In genomic region chr5:81752644-81752963, GRCh38 we compare ENCODE assay signal across 13 cellular contexts. TPM values are rescaled to one million over a fixed set of nuclear protein-coding genes. Genes with fewer than 3 reads are reported as not detected.
DNase-seq lines count a peak whose midpoint lies in the region; ATAC-seq and TF ChIP-seq lines count a peak whose summit lies in the region.
"Had no signal": no experiment of that assay in that cellular context is flagged by ENCODE, and none has a peak within 500 bp of the region (broad histone marks: within the 10 kb centered on the region; RNA-seq: fewer than 3 reads in every experiment).

No MANE protein-coding gene starts in this region.

- H3F3A ChIP-seq in PC-3 (ENCODE audit: low read length, unreplicated experiment): no peaks in the 10 kb centered on the region

- no peak overlapping the region for H2BK12ac ChIP-seq in neuronal stem cell (ENCODE audit: low read length)

- H4K91ac ChIP-seq in neuronal stem cell (ENCODE audit: low read depth, low read length, poor library complexity): no peak overlapping the region

- peak overlapping the region; percentile 86 for H3K4me3 Mint-ChIP-seq in activated naive CD4-positive, alpha-beta T cell treated with anti-CD3 and anti-CD28 coated beads for 36 hours
- peak overlapping the region; percentile 69 for H3K4me3 Mint-ChIP-seq in activated T-helper 1 cell treated with anti-CD3 and anti-CD28 coated beads, Interleukin-12 subunit alpha, Interleukin-12 subunit beta, Interleukin-2, Interleukin-4 antibody, amounts not matched to agents 30 ng/mL and 10 ng/mL and 1 ng/mL, durations not matched to agents 14 hours and 24 hours and 36 hours
- no peak overlapping the region for H3K4me3 Mint-ChIP-seq in mesothelial cell of epicardium

- H3K27ac ChIP-seq in tibial artery (peak overlapping the region; percentile 98 to 99), PC-3 (ENCODE audit: low read length) (no peak overlapping the region), neuronal stem cell (replicated peaks; ENCODE audit: low read length) (no peak overlapping the region)

- no peak for DNase-seq in activated naive CD4-positive, alpha-beta T cell treated with anti-CD3 and anti-CD28 coated beads for 36 hours
- DNase-seq in activated naive CD4-positive, alpha-beta T cell treated with anti-CD3 and anti-CD28 coated beads, Interleukin-2, amount 50 U/mL, for 16 hours: no peak
- DNase-seq in activated T-helper 1 cell treated with anti-CD3 and anti-CD28 coated beads, Interleukin-12 subunit alpha, Interleukin-12 subunit beta, Interleukin-2, Interleukin-4 antibody, amounts not matched to agents 30 ng/mL and 10 ng/mL and 1 ng/mL, durations not matched to agents 14 hours and 24 hours and 36 hours (ENCODE audit: low spot score): no peak
- DNase-seq in mesothelial cell of epicardium (ENCODE audit: low spot score in 2 of 2, unreplicated experiment in 2 of 2) (no peak), tibial artery (no peak), Kasumi-1 (lab: John Stamatoyannopoulos, UW) (no peak), PC-3 (no peak), neuronal stem cell (ENCODE audit: low spot score) (no peak)
- DNase-seq: brain microvascular endothelial cell; NCI-H1436 treated with DMSO at 0.1 percent for 48 hours; stimulated activated naive B cell treated with anti-CD40 and anti-IgM and Interleukin-4, amounts not matched to agents 10 μg/mL and 1 μg/mL and 100 μg/mL, for 72 hours; SW 1271 had no signal

- WGBS in neuronal stem cell (ENCODE audit: extremely low coverage in 2 of 2, insufficient read length in 2 of 2, insufficient replicate concordance in 1 of 2), 2 donors: no CpG with 5 or more reads among the region's 5 CpGs

- H3K23ac ChIP-seq in neuronal stem cell (ENCODE audit: low read depth, low read length, poor library complexity): no peak overlapping the region

- H3K27me3 ChIP-seq in tibial artery: no peaks in the 10 kb centered on the region
- peaks cover 14% of the 10 kb centered on the region; the same call in 1 of the 2 replicates for H3K27me3 ChIP-seq in PC-3 (ENCODE audit: low read length)
- no peaks in the 10 kb centered on the region for H3K27me3 ChIP-seq in neuronal stem cell (ENCODE audit: control insufficient read depth in 3 of 3, insufficient read depth in 3 of 3, low read depth in 1 of 3, low read length in 3 of 3)
- H3K27me3 ChIP-seq: brain microvascular endothelial cell had no signal

- H3K4me3 ChIP-seq in tibial artery: no peak overlapping the region
- no peak overlapping the region for H3K4me3 ChIP-seq in PC-3 (ENCODE audit: low read length)
- no peak overlapping the region for H3K4me3 ChIP-seq in neuronal stem cell (ENCODE audit: low read length in 2 of 2)

- H3K4me1 ChIP-seq in tibial artery (peaks cover 0 to 75% (median 45%) of the 10 kb centered on the region in 4 donors), PC-3 (ENCODE audit: insufficient read depth, low read length) (peaks cover 18% of the 10 kb centered on the region), neuronal stem cell (ENCODE audit: control insufficient read depth in 2 of 2, insufficient read depth in 1 of 2, low read depth in 1 of 2, low read length in 2 of 2) (peaks cover 12 to 33% of the 10 kb centered on the region in 2 donors)

- no peak overlapping the region for H2BK15ac ChIP-seq in neuronal stem cell (ENCODE audit: low read length)

- ATAC-seq in PC-3: no peak
- ATAC-seq: stimulated activated naive B cell treated with anti-CD40 and anti-IgM and Interleukin-4, amounts not matched to agents 10 μg/mL and 1 μg/mL and 100 μg/mL, for 72 hours had no signal

- H3K36me3 Mint-ChIP-seq in activated naive CD4-positive, alpha-beta T cell treated with anti-CD3 and anti-CD28 coated beads for 36 hours (ENCODE audit: low read depth): peaks cover 4% of the 10 kb centered on the region
- H3K36me3 Mint-ChIP-seq in activated T-helper 1 cell treated with anti-CD3 and anti-CD28 coated beads, Interleukin-12 subunit alpha, Interleukin-12 subunit beta, Interleukin-2, Interleukin-4 antibody, amounts not matched to agents 30 ng/mL and 10 ng/mL and 1 ng/mL, durations not matched to agents 14 hours and 24 hours and 36 hours (ENCODE audit: low read depth): peaks cover 3% of the 10 kb centered on the region
- no peaks in the 10 kb centered on the region for H3K36me3 Mint-ChIP-seq in mesothelial cell of epicardium

- no peaks in the 10 kb centered on the region for H3K9me3 Mint-ChIP-seq in activated naive CD4-positive, alpha-beta T cell treated with anti-CD3 and anti-CD28 coated beads for 36 hours
- H3K9me3 Mint-ChIP-seq in activated T-helper 1 cell treated with anti-CD3 and anti-CD28 coated beads, Interleukin-12 subunit alpha, Interleukin-12 subunit beta, Interleukin-2, Interleukin-4 antibody, amounts not matched to agents 30 ng/mL and 10 ng/mL and 1 ng/mL, durations not matched to agents 14 hours and 24 hours and 36 hours: no peaks in the 10 kb centered on the region
- H3K9me3 Mint-ChIP-seq in mesothelial cell of epicardium: no peaks in the 10 kb centered on the region
- H3K9me3 Mint-ChIP-seq: stimulated activated naive B cell treated with anti-CD40 and anti-IgM and Interleukin-4, amounts not matched to agents 10 μg/mL and 1 μg/mL and 100 μg/mL, for 72 hours had no signal

- H3K14ac ChIP-seq in neuronal stem cell (ENCODE audit: low read length): no peak overlapping the region

- TF ChIP-seq CTCF in mesothelial cell of epicardium (IDR thresholded peaks at IDR 0.05; ENCODE audit: unreplicated experiment) (no peak), tibial artery (IDR thresholded peaks at IDR 0.05) (no peak), PC-3 (conservative IDR thresholded peaks at IDR 0.05; ENCODE audit: low read depth, low read length) (no peak)

- H3K18ac ChIP-seq in neuronal stem cell (ENCODE audit: low read length): no peak overlapping the region

- H3K4me2 ChIP-seq in PC-3 (ENCODE audit: low read length): no peak overlapping the region
- H3K4me2 ChIP-seq in neuronal stem cell (ENCODE audit: insufficient read depth, low read length, poor library complexity, severe bottlenecking): no peak overlapping the region

- H2AK5ac ChIP-seq in neuronal stem cell (ENCODE audit: low read depth, low read length): no peak overlapping the region

- H2BK120ac ChIP-seq in neuronal stem cell (ENCODE audit: low read depth, low read length): no peak overlapping the region

- CTCF ChIA-PET in activated naive CD4-positive, alpha-beta T cell treated with anti-CD3 and anti-CD28 coated beads for 36 hours (lab: Charles Lee): interaction anchor here (0.9 to 1.1 kb wide), 2 partner anchors 27 to 246 kb away, joined by 3 to 4 read pairs; no protein-coding TSS in a partner anchor
- CTCF ChIA-PET in PC-3 (lab: Charles Lee): no interaction called here

- H3K9me2 ChIP-seq in PC-3 (replicated peaks; ENCODE audit: low read length): no peaks in the 10 kb centered on the region

- no peak overlapping the region for H2BK5ac ChIP-seq in neuronal stem cell (ENCODE audit: low read length)

- H3K36me3 ChIP-seq in tibial artery (no peaks in the 10 kb centered on the region), PC-3 (ENCODE audit: low read depth, low read length) (no peaks in the 10 kb centered on the region), neuronal stem cell (replicated peaks in 1 of 2; ENCODE audit: control insufficient read depth in 2 of 2, insufficient read depth in 2 of 2, low read length in 2 of 2) (no peaks in the 10 kb centered on the region)
- H3K36me3 ChIP-seq: brain microvascular endothelial cell, neutrophil had no signal

- H3K4ac ChIP-seq in neuronal stem cell (ENCODE audit: low read length): no peak overlapping the region

- H3K79me1 ChIP-seq in neuronal stem cell (ENCODE audit: low read depth, low read length): peaks cover 3% of the 10 kb centered on the region

- POLR2A ChIA-PET in PC-3 (lab: Charles Lee; ENCODE audit: unreplicated experiment): no interaction called here

- peaks cover 17% of the 10 kb centered on the region for H3K4me1 Mint-ChIP-seq in activated naive CD4-positive, alpha-beta T cell treated with anti-CD3 and anti-CD28 coated beads for 36 hours (ENCODE audit: low read depth)
- H3K4me1 Mint-ChIP-seq in activated T-helper 1 cell treated with anti-CD3 and anti-CD28 coated beads, Interleukin-12 subunit alpha, Interleukin-12 subunit beta, Interleukin-2, Interleukin-4 antibody, amounts not matched to agents 30 ng/mL and 10 ng/mL and 1 ng/mL, durations not matched to agents 14 hours and 24 hours and 36 hours (ENCODE audit: low read depth): peaks cover 24% of the 10 kb centered on the region
- peaks cover 54% of the 10 kb centered on the region for H3K4me1 Mint-ChIP-seq in mesothelial cell of epicardium

- H3K27me3 Mint-ChIP-seq in activated naive CD4-positive, alpha-beta T cell treated with anti-CD3 and anti-CD28 coated beads for 36 hours (ENCODE audit: low read depth): no peaks in the 10 kb centered on the region
- peaks cover 10% of the 10 kb centered on the region for H3K27me3 Mint-ChIP-seq in activated T-helper 1 cell treated with anti-CD3 and anti-CD28 coated beads, Interleukin-12 subunit alpha, Interleukin-12 subunit beta, Interleukin-2, Interleukin-4 antibody, amounts not matched to agents 30 ng/mL and 10 ng/mL and 1 ng/mL, durations not matched to agents 14 hours and 24 hours and 36 hours (ENCODE audit: insufficient read depth)
- H3K27me3 Mint-ChIP-seq in mesothelial cell of epicardium (ENCODE audit: low read depth): no peaks in the 10 kb centered on the region
- H3K27me3 Mint-ChIP-seq: stimulated activated naive B cell treated with anti-CD40 and anti-IgM and Interleukin-4, amounts not matched to agents 10 μg/mL and 1 μg/mL and 100 μg/mL, for 72 hours had no signal

- H4K8ac ChIP-seq in neuronal stem cell (ENCODE audit: low read depth, low read length): no peak overlapping the region

- H3K9me3 ChIP-seq in tibial artery: no peaks in the 10 kb centered on the region
- H3K9me3 ChIP-seq in PC-3 (ENCODE audit: low read length): no peaks in the 10 kb centered on the region
- no peaks in the 10 kb centered on the region for H3K9me3 ChIP-seq in neuronal stem cell (replicated peaks in 1 of 2; ENCODE audit: control insufficient read depth in 2 of 2, insufficient read depth in 1 of 2, low read depth in 1 of 2, low read length in 2 of 2)
- H3K9me3 ChIP-seq: neutrophil had no signal

- intact Hi-C loops in activated naive CD4-positive, alpha-beta T cell treated with anti-CD3 and anti-CD28 coated beads for 36 hours (cut with micrococcal nuclease): loop anchor here (10.0 kb wide), 1 partner anchor 352 kb away; no protein-coding TSS in a partner anchor
- intact Hi-C loops in activated T-helper 1 cell treated with anti-CD3 and anti-CD28 coated beads, Interleukin-12 subunit alpha, Interleukin-12 subunit beta, Interleukin-2, Interleukin-4 antibody, amounts not matched to agents 30 ng/mL and 10 ng/mL and 1 ng/mL, durations not matched to agents 14 hours and 24 hours and 36 hours (cut with micrococcal nuclease): loop anchor here (5.0 kb wide), 1 partner anchor 475 kb away; no protein-coding TSS in a partner anchor
- intact Hi-C loops in tibial artery (cut with DNase I; ENCODE audit: low total_unique reads): loop anchor here (5.0 to 10.0 kb wide), 2 partner anchors 35 to 222 kb away; partner anchors contain the start of gene ATG10
- intact Hi-C loops in PC-3 (cut with micrococcal nuclease): loop anchor here (5.0 kb wide), 2 partner anchors 355 to 450 kb away; partner anchors contain the start of gene ZCCHC9

- H2AFZ ChIP-seq in PC-3 (ENCODE audit: low read length) (no peak overlapping the region), neuronal stem cell (ENCODE audit: low read length) (no peak overlapping the region)

- H4K20me1 ChIP-seq in PC-3 (ENCODE audit: low read length): no peaks in the 10 kb centered on the region

- H3K9ac ChIP-seq in PC-3 (ENCODE audit: low read length) (no peak overlapping the region), neuronal stem cell (ENCODE audit: low read depth, low read length, poor library complexity) (no peak overlapping the region)

- no peaks in the 10 kb centered on the region for H3K79me2 ChIP-seq in PC-3 (ENCODE audit: low read length)

- no TSS peak for BruUV-seq in PC-3 (replicated peaks; lab: Mats Ljungman, UMichigan)

- H3K27ac Mint-ChIP-seq in activated naive CD4-positive, alpha-beta T cell treated with anti-CD3 and anti-CD28 coated beads for 36 hours: no peak overlapping the region
- no peak overlapping the region for H3K27ac Mint-ChIP-seq in activated T-helper 1 cell treated with anti-CD3 and anti-CD28 coated beads, Interleukin-12 subunit alpha, Interleukin-12 subunit beta, Interleukin-2, Interleukin-4 antibody, amounts not matched to agents 30 ng/mL and 10 ng/mL and 1 ng/mL, durations not matched to agents 14 hours and 24 hours and 36 hours
- peak overlapping the region; percentile 89 for H3K27ac Mint-ChIP-seq in mesothelial cell of epicardium

RNA-seq across cellular contexts. Expression of gene SSBP2, which starts 1.7 kb away (rescaled TPM):
- total RNA-seq in activated naive CD4-positive, alpha-beta T cell treated with anti-CD3 and anti-CD28 coated beads for 36 hours: 10 to 100 TPM; 14.5 to 14.7 TPM
- 8.4 and 12.7 TPM in 2 replicates for total RNA-seq in activated T-helper 1 cell treated with anti-CD3 and anti-CD28 coated beads, Interleukin-12 subunit alpha, Interleukin-12 subunit beta, Interleukin-2, Interleukin-4 antibody, amounts not matched to agents 30 ng/mL and 10 ng/mL and 1 ng/mL, durations not matched to agents 14 hours and 24 hours and 36 hours
- 85.8 to 88.4 TPM (median 87.9 TPM) in 3 replicates for total RNA-seq in mesothelial cell of epicardium
- total RNA-seq in PC-3 (2014; rRNA removed): 5.8 and 9.0 TPM in 2 replicates
- polyA plus RNA-seq in neuronal stem cell (2013, experiment 1 of 2): 130 TPM
- 125 TPM for polyA plus RNA-seq in neuronal stem cell (2013, experiment 2 of 2)

Comparison
In these comparisons a context has a peak if more than half of its experiments do, and no peak if none do; other contexts are left out.
1. H3K27ac ChIP-seq: peak in tibial artery (2 of 2); none in PC-3 (single experiment) and neuronal stem cell (single experiment).